Comparison of ENCODE assay signal across 8 cellular contexts in genomic region chr4:184276346-184276745, GRCh38. TPM values are rescaled to one million over a fixed set of nuclear protein-coding genes. Genes with fewer than 3 reads are reported as not detected.
"Had no signal": no experiment of that assay in that cellular context is flagged by ENCODE, and none has a peak within 500 bp of the region (broad histone marks: within the 10 kb centered on the region; RNA-seq: fewer than 3 reads in every experiment).

No MANE protein-coding gene starts in this region.

RNA-seq across cellular contexts. Expression of gene ENPP6, which starts 58.7 kb away (rescaled TPM):
- total RNA-seq: HepG2, HT1080, IMR-90, M059J, OCI-LY7, PC-3, SK-MEL-5 had no signal
- polyA plus RNA-seq: HepG2, IMR-90, SK-N-SH had no signal
